ENCODE assay signal across 8 cellular contexts in genomic region chr16:20763461-20764232, GRCh38. TPM values are rescaled to one million over a fixed set of nuclear protein-coding genes. Genes with fewer than 3 reads are reported as not detected.
DNase-seq lines count a peak whose midpoint lies in the region; ATAC-seq and TF ChIP-seq lines count a peak whose summit lies in the region.

ACSM3 (plus strand) TSS chr16:20764014; CDS start chr16:20770035, 6,021 bp downstream.

- H3K4me1 ChIP-seq in RWPE2 (ENCODE audit: insufficient read depth, poor library complexity, severe bottlenecking) (no peaks in the 10 kb centered on the region), heart left ventricle (peaks cover 0 to 13% (median 0%) of the 10 kb centered on the region in 12 donors)

- intact Hi-C loops in heart left ventricle (cut with DNase I) = loop anchor here in 1 of 10 donors (10.0 kb wide), 1 partner anchor 61 kb away; no protein-coding TSS in a partner anchor

- H3K27ac Mint-ChIP-seq in activated naive CD4-positive, alpha-beta T cell treated with anti-CD3 and anti-CD28 coated beads, Interleukin-2, amount 50 U/mL, for 72 hours = peak within 1 kb of the TSS; percentile 88 to 90

- H3K4me3 ChIP-seq in RWPE2 (ENCODE audit: severe bottlenecking) = peak within 1 kb of the TSS; percentile 22
- H3K4me3 ChIP-seq in heart left ventricle = peak within 1 kb of the TSS in 10 of 12 donors; percentile 17 to 62 (median 44)
- peak within 1 kb of the TSS; percentile 28 for H3K4me3 ChIP-seq in retinal pigment epithelial cell (ENCODE audit: low read length)

- H3K27ac ChIP-seq in RWPE2 (ENCODE audit: poor library complexity, severe bottlenecking) (no peak within 1 kb of the TSS), heart left ventricle (peak within 1 kb of the TSS in 6 of 12 donors; percentile 10 to 85 (median 24))

- H3K36me3 ChIP-seq in RWPE2 (ENCODE audit: low read depth) (no peaks in the 10 kb centered on the region), heart left ventricle (no peaks in the 10 kb centered on the region)

- DNase-seq in AG20443 (ENCODE audit: low spot score) = peak; percentile 84
- no peak for DNase-seq in RWPE2 (ENCODE audit: low spot score)
- DNase-seq in activated naive CD4-positive, alpha-beta T cell treated with anti-CD3 and anti-CD28 coated beads, Interleukin-2, amount 50 U/mL, for 72 hours (ENCODE audit: low spot score in 2 of 2) = peak; percentile 59 to 66
- DNase-seq in heart left ventricle = peak in 3 of 5 donors; percentile 27 to 44 (median 37)
- no peak for DNase-seq in retinal pigment epithelial cell (ENCODE audit: low read depth)
- no peak for DNase-seq in NCI-H1092 (lab: John Stamatoyannopoulos, UW)

- peak; percentile 53 for TF ChIP-seq POLR2A in GM19193 (IDR thresholded peaks at IDR 0.05; ENCODE audit: extremely low read depth, insufficient read depth, insufficient read length)
- TF ChIP-seq POLR2A in heart left ventricle (IDR thresholded peaks at IDR 0.05) = no peak

- TF ChIP-seq CTCF in RWPE2 (IDR thresholded peaks at IDR 0.05; ENCODE audit: poor library complexity, severe bottlenecking) (no peak), heart left ventricle (IDR thresholded peaks at IDR 0.05) (no peak), retinal pigment epithelial cell (conservative IDR thresholded peaks at IDR 0.05; ENCODE audit: low read depth, low read length) (no peak)

- WGBS in heart left ventricle, 4 donors = 28 to 47% (median 35%) methylated on average over 10 of the region's 10 CpGs

- H3K27me3 ChIP-seq in RWPE2 (ENCODE audit: insufficient read depth, poor library complexity, severe bottlenecking) (no peaks in the 10 kb centered on the region), heart left ventricle (no peaks in the 10 kb centered on the region)

- peaks cover 25 to 36% of the 10 kb centered on the region in 2 donors for H3K36me3 Mint-ChIP-seq in activated naive CD4-positive, alpha-beta T cell treated with anti-CD3 and anti-CD28 coated beads, Interleukin-2, amount 50 U/mL, for 72 hours

- H3K9me3 ChIP-seq in RWPE2 (ENCODE audit: severe bottlenecking) (no peaks in the 10 kb centered on the region), heart left ventricle (peaks cover 0 to 14% (median 0%) of the 10 kb centered on the region in 12 donors)

- peaks cover 0 to 25% of the 10 kb centered on the region in 2 donors for H3K9me3 Mint-ChIP-seq in activated naive CD4-positive, alpha-beta T cell treated with anti-CD3 and anti-CD28 coated beads, Interleukin-2, amount 50 U/mL, for 72 hours

- ATAC-seq in HG03280 (IDR thresholded peaks at IDR 0.05; ENCODE audit: unreplicated experiment) = peak; percentile 99
- ATAC-seq in RWPE2 (ENCODE audit: low read depth) = peak; percentile 98
- peak; percentile 99 for ATAC-seq in activated naive CD4-positive, alpha-beta T cell treated with anti-CD3 and anti-CD28 coated beads, Interleukin-2, amount 50 U/mL, for 72 hours
- peak; percentile 61 to 93 (median 90) for ATAC-seq in heart left ventricle

RNA-seq across cellular contexts. Expression of gene ACSM3, which starts in this region (rescaled TPM):
- total RNA-seq in activated naive CD4-positive, alpha-beta T cell treated with anti-CD3 and anti-CD28 coated beads, Interleukin-2, amount 50 U/mL, for 72 hours = 10 to 100 TPM; 18.1 to 55.0 TPM
- 10 to 100 TPM in 1 of 9 donors, 1 to 10 TPM in 8; 2.0 to 22.5 (median 5.0) TPM for total RNA-seq in heart left ventricle
- polyA plus RNA-seq in heart left ventricle = 10 to 100 TPM in 1 of 2 donors, 1 to 10 TPM in 1; 3.1 to 13.3 TPM

Comparison
In these comparisons a context has a peak if more than half of its experiments do, and no peak if none do; other contexts are left out.
1. DNase-seq: peak in AG20443 (single experiment), activated naive CD4-positive, alpha-beta T cell treated with anti-CD3 and anti-CD28 coated beads, Interleukin-2, amount 50 U/mL, for 72 hours (2 of 2) and heart left ventricle (3 of 5); none in RWPE2 (single experiment), retinal pigment epithelial cell (single experiment) and NCI-H1092 (single experiment).
2. Peak in every context shown above with its lines, with median percentiles within 50 percentile points of each other: ATAC-seq and H3K4me3 ChIP-seq.